ENCODE assay signal across 1 cellular context in genomic region chr16:84503751-84504395, GRCh38.
TF ChIP-seq lines count a peak whose summit lies in the region.

No MANE protein-coding gene starts in this region.

TF ChIP-seq in HepG2, 621 proteins besides CTCF, POLR2A, EP300 and RAD21 (continued from another document and continues in another):
- 0 out of 2 replicates have a peak, but pooled peaks have one; percentile 1 for TF ChIP-seq TFE3 (CRISPR knock-in tag; IDR thresholded peaks at IDR 0.05)
- no peak for TF ChIP-seq TEAD3 (CRISPR knock-in tag; optimal IDR thresholded peaks at IDR 0.05; ENCODE audit: borderline replicate concordance)
- TF ChIP-seq ADNP (CRISPR knock-in tag; IDR thresholded peaks at IDR 0.05), result no peak
- no peak for TF ChIP-seq TSC22D2 (CRISPR knock-in tag; IDR thresholded peaks at IDR 0.05; ENCODE audit: borderline replicate concordance)
- TF ChIP-seq PHF8 (CRISPR knock-in tag; IDR thresholded peaks at IDR 0.05), result no peak
- 0 out of 2 replicates have a peak, but pooled peaks have one; percentile 19 for TF ChIP-seq MEIS2 (CRISPR knock-in tag; IDR thresholded peaks at IDR 0.05)
- TF ChIP-seq PLSCR1 (CRISPR knock-in tag; IDR thresholded peaks at IDR 0.05; ENCODE audit: borderline replicate concordance), result no peak
- no peak for TF ChIP-seq KAT7 (CRISPR knock-in tag; IDR thresholded peaks at IDR 0.05; ENCODE audit: borderline replicate concordance)
- TF ChIP-seq ZNF451 (CRISPR knock-in tag; IDR thresholded peaks at IDR 0.05), result 0 out of 2 replicates have a peak, but pooled peaks have one; percentile 4
- TF ChIP-seq ARID4A (CRISPR knock-in tag; IDR thresholded peaks at IDR 0.05; ENCODE audit: borderline replicate concordance), result no peak
- no peak for TF ChIP-seq ZNF703 (CRISPR knock-in tag; IDR thresholded peaks at IDR 0.05; ENCODE audit: borderline replicate concordance)
- TF ChIP-seq ZNF550 (CRISPR knock-in tag; IDR thresholded peaks at IDR 0.05; ENCODE audit: borderline replicate concordance), result no peak; the same call in 1 of the 2 replicates
- 0 out of 2 replicates have a peak, but pooled peaks have one; percentile 50 for TF ChIP-seq ZNF546 (CRISPR knock-in tag; conservative IDR thresholded peaks at IDR 0.05)
- TF ChIP-seq ZNF567 (CRISPR knock-in tag; IDR thresholded peaks at IDR 0.05; ENCODE audit: borderline replicate concordance), result peak; percentile 45; the same call in 1 of the 2 replicates
- TF ChIP-seq CBX2 (IDR thresholded peaks at IDR 0.05; ENCODE audit: low read depth, low read length), result no peak
- TF ChIP-seq CBX2 (CRISPR knock-in tag; IDR thresholded peaks at IDR 0.05; ENCODE audit: low read depth), result no peak
- TF ChIP-seq, protein P1, sequence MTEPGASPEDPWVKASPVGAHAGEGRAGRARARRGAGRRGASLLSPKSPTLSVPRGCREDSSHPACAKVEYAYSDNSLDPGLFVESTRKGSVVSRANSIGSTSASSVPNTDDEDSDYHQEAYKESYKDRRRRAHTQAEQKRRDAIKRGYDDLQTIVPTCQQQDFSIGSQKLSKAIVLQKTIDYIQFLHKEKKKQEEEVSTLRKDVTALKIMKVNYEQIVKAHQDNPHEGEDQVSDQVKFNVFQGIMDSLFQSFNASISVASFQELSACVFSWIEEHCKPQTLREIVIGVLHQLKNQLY (CRISPR knock-in tag; IDR thresholded peaks at IDR 0.05), result no peak
- no peak for TF ChIP-seq ZNF761 (CRISPR knock-in tag; conservative IDR thresholded peaks at IDR 0.05)
- TF ChIP-seq GATA4 (IDR thresholded peaks at IDR 0.05; ENCODE audit: borderline replicate concordance, low read depth), result no peak
- TF ChIP-seq SMARCE1 (IDR thresholded peaks at IDR 0.05; ENCODE audit: borderline replicate concordance), result no peak
- no peak for TF ChIP-seq ZNF234 (CRISPR knock-in tag; conservative IDR thresholded peaks at IDR 0.05)
- no peak for TF ChIP-seq ZNF672 (CRISPR knock-in tag; IDR thresholded peaks at IDR 0.05)
- 0 out of 2 replicates have a peak, but pooled peaks have one; percentile 6 for TF ChIP-seq GMEB1 (CRISPR knock-in tag; IDR thresholded peaks at IDR 0.05; ENCODE audit: borderline replicate concordance)
- TF ChIP-seq ZNF207 (IDR thresholded peaks at IDR 0.05; ENCODE audit: borderline replicate concordance), result no peak
- TF ChIP-seq HDAC1 (CRISPR knock-in tag; IDR thresholded peaks at IDR 0.05), result no peak
- 0 out of 2 replicates have a peak, but pooled peaks have one; percentile 58 for TF ChIP-seq CAMTA2 (CRISPR knock-in tag; IDR thresholded peaks at IDR 0.05; ENCODE audit: borderline replicate concordance)
- TF ChIP-seq ZMAT5 (CRISPR knock-in tag; IDR thresholded peaks at IDR 0.05; ENCODE audit: borderline replicate concordance, low read depth), result no peak
- TF ChIP-seq ZNF501 (CRISPR knock-in tag; IDR thresholded peaks at IDR 0.05), result no peak
- no peak for TF ChIP-seq BCL3 (CRISPR knock-in tag; IDR thresholded peaks at IDR 0.05)
- TF ChIP-seq ZNF781 (CRISPR knock-in tag; IDR thresholded peaks at IDR 0.05; ENCODE audit: borderline replicate concordance, not compliant biosample characterization), result no peak
- peak; percentile 43; the same call in 1 of the 2 replicates for TF ChIP-seq ZNF253 (CRISPR knock-in tag; IDR thresholded peaks at IDR 0.05; ENCODE audit: borderline replicate concordance)
- TF ChIP-seq ZKSCAN1 (IDR thresholded peaks at IDR 0.05; ENCODE audit: low read length), result no peak
- TF ChIP-seq, protein P2, sequence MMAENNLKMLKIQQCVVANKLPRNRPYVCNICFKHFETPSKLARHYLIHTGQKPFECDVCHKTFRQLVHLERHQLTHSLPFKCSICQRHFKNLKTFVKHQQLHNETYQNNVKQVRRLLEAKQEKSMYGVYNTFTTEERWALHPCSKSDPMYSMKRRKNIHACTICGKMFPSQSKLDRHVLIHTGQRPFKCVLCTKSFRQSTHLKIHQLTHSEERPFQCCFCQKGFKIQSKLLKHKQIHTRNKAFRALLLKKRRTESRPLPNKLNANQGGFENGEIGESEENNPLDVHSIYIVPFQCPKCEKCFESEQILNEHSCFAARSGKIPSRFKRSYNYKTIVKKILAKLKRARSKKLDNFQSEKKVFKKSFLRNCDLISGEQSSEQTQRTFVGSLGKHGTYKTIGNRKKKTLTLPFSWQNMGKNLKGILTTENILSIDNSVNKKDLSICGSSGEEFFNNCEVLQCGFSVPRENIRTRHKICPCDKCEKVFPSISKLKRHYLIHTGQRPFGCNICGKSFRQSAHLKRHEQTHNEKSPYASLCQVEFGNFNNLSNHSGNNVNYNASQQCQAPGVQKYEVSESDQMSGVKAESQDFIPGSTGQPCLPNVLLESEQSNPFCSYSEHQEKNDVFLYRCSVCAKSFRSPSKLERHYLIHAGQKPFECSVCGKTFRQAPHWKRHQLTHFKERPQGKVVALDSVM (CRISPR knock-in tag; IDR thresholded peaks at IDR 0.05), result no peak
- TF ChIP-seq ZNF660 (CRISPR knock-in tag; IDR thresholded peaks at IDR 0.05; ENCODE audit: borderline replicate concordance, low read depth), result no peak
- no peak for TF ChIP-seq ZNF75D (CRISPR knock-in tag; IDR thresholded peaks at IDR 0.05; ENCODE audit: borderline replicate concordance)
- no peak for TF ChIP-seq ZNF326 (CRISPR knock-in tag; IDR thresholded peaks at IDR 0.05; ENCODE audit: borderline replicate concordance)
- no peak for TF ChIP-seq REXO4 (CRISPR knock-in tag; IDR thresholded peaks at IDR 0.05; ENCODE audit: borderline replicate concordance)
- no peak for TF ChIP-seq SAP130 (CRISPR knock-in tag; IDR thresholded peaks at IDR 0.05; ENCODE audit: low read depth)
- no peak for TF ChIP-seq FOXM1 (CRISPR knock-in tag; IDR thresholded peaks at IDR 0.05)
- no peak for TF ChIP-seq ZNF34 (CRISPR knock-in tag; IDR thresholded peaks at IDR 0.05; ENCODE audit: borderline replicate concordance)
- no peak for TF ChIP-seq ZNF20 (CRISPR knock-in tag; IDR thresholded peaks at IDR 0.05)
- no peak for TF ChIP-seq ZNF143 (CRISPR knock-in tag; IDR thresholded peaks at IDR 0.05)
- 0 out of 2 replicates have a peak, but pooled peaks have one; percentile 19 for TF ChIP-seq ZNF275 (CRISPR knock-in tag; IDR thresholded peaks at IDR 0.05; ENCODE audit: borderline replicate concordance)
- no peak for TF ChIP-seq NONO (IDR thresholded peaks at IDR 0.05)
- TF ChIP-seq NONO (CRISPR knock-in tag; conservative IDR thresholded peaks at IDR 0.05), result no peak
- no peak for TF ChIP-seq AKAP8 (CRISPR knock-in tag; IDR thresholded peaks at IDR 0.05)
- 0 out of 2 replicates have a peak, but pooled peaks have one; percentile 14 for TF ChIP-seq ZNF710 (CRISPR knock-in tag; IDR thresholded peaks at IDR 0.05; ENCODE audit: borderline replicate concordance)
- TF ChIP-seq ZNF160 (CRISPR knock-in tag; IDR thresholded peaks at IDR 0.05), result 0 out of 2 replicates have a peak, but pooled peaks have one; percentile 1
- TF ChIP-seq ZKSCAN5 (CRISPR knock-in tag; IDR thresholded peaks at IDR 0.05), result no peak
